32 cellular contexts compared by ENCODE assay signal in genomic region chr14:31855262-31855661, GRCh38.
"Had no signal": no experiment of that assay in that cellular context is flagged by ENCODE, and none has a peak within 500 bp of the region (broad histone marks: within the 10 kb centered on the region; RNA-seq: fewer than 3 reads in every experiment).

No MANE protein-coding gene starts in this region.

- H3K27ac ChIP-seq: colonic mucosa, gastroesophageal sphincter, lower lobe of right lung, neural progenitor cell, parathyroid adenoma, psoas muscle, stomach, thyroid gland, upper lobe of left lung, vagina, WERI-Rb-1 had no signal

- H3K36me3 ChIP-seq: colonic mucosa, lower lobe of right lung, neural progenitor cell, thyroid gland, upper lobe of left lung, vagina, WERI-Rb-1 had no signal

- H3K9ac ChIP-seq: neural progenitor cell, parathyroid adenoma had no signal

- H3K79me2 ChIP-seq: parathyroid adenoma had no signal

- H3K27me3 ChIP-seq: colonic mucosa, gastroesophageal sphincter, neural progenitor cell, stomach, thyroid gland, upper lobe of left lung, vagina had no signal

- H3K4me3 ChIP-seq: colonic mucosa, gastroesophageal sphincter, lower lobe of right lung, neural progenitor cell, psoas muscle, smooth muscle cell, stomach, thyroid gland, upper lobe of left lung, vagina had no signal

- H2AFZ ChIP-seq: neural progenitor cell, parathyroid adenoma had no signal

- ATAC-seq: gastroesophageal sphincter; lower lobe of right lung; natural killer cell; psoas muscle; stimulated activated naive B cell treated with anti-CD40 and anti-IgM and Interleukin-4, amounts not matched to agents 10 μg/mL and 1 μg/mL and 100 μg/mL, for 72 hours had no signal

- H3K4me1 ChIP-seq: colonic mucosa, gastroesophageal sphincter, lower lobe of right lung, neural progenitor cell, parathyroid adenoma, psoas muscle, stomach, thyroid gland, upper lobe of left lung, vagina had no signal

- H3K4me2 ChIP-seq: neural progenitor cell, smooth muscle cell had no signal

- FAIRE-seq: bronchial epithelial cell, kidney had no signal

- DNase-seq: activated CD4-positive, alpha-beta memory T cell treated with anti-CD3 and anti-CD28 coated beads, Interleukin-2, amount 10 ng/mL, durations not matched to agents 7 days and 5 days; activated CD4-positive, alpha-beta T cell treated with anti-CD3 and anti-CD28 coated beads, Interleukin-2, amount 10 ng/mL, durations not matched to agents 7 days and 5 days; activated CD4-positive, CD25-positive, alpha-beta regulatory T cell treated with anti-CD3 and anti-CD28 coated beads, Interleukin-2, amount 50 U/mL, for 72 hours; activated CD8-positive, alpha-beta memory T cell treated with anti-CD3 and anti-CD28 coated beads, Interleukin-2, amount 50 U/mL, for 48 hours; activated gamma-delta T cell; activated naive CD4-positive, alpha-beta T cell treated with anti-CD3 and anti-CD28 coated beads, Interleukin-2, amount 10 ng/mL, durations not matched to agents 7 days and 5 days; activated naive CD8-positive, alpha-beta T cell treated with anti-CD3 and anti-CD28 coated beads, Interleukin-2, amount 10 ng/mL, durations not matched to agents 7 days and 5 days; activated T-cell treated with anti-CD3 and anti-CD28 coated beads, Interleukin-2, amount 50 U/mL, for 24 hours; amygdala; colonic mucosa; effector CD8-positive, alpha-beta T cell; hippocampal formation; kidney; lower lobe of right lung; mesendoderm; natural killer cell; occipital lobe; psoas muscle; stimulated activated CD4-positive, alpha-beta T cell treated with anti-CD3 and anti-CD28 coated beads, Interleukin-1b, Interleukin-23, amount 100 ng/mL, for 48 hours; stimulated activated CD4-positive, alpha-beta T cell treated with anti-CD3 and anti-CD28 coated beads, Interleukin-4, amount 100 ng/mL, for 4 hours; stimulated activated naive B cell treated with anti-CD40 and anti-IgM and Interleukin-4, amounts not matched to agents 10 μg/mL and 1 μg/mL and 100 μg/mL, for 72 hours; stomach; T1000; thyroid gland; upper lobe of left lung; WERI-Rb-1 had no signal
